ENCODE assay signal across 8 cellular contexts in genomic region chr7:2719007-2719406, GRCh38. TPM values are rescaled to one million over a fixed set of nuclear protein-coding genes. Genes with fewer than 3 reads are reported as not detected.
DNase-seq lines count a peak whose midpoint lies in the region; ATAC-seq and TF ChIP-seq lines count a peak whose summit lies in the region.

No MANE protein-coding gene starts in this region.

- H3K27ac ChIP-seq in heart left ventricle, result no peak overlapping the region
- H3K27ac ChIP-seq in SU-DHL-6 (ENCODE audit: low read depth, low read length), result no peak overlapping the region
- H3K27ac ChIP-seq in right lobe of liver, result no peak overlapping the region
- no peak overlapping the region for H3K27ac ChIP-seq in upper lobe of right lung

- ATAC-seq in heart left ventricle (no peak), right lobe of liver (peak; percentile 31 to 54 (median 48)), upper lobe of right lung (no peak)

- peaks cover 10% of the 10 kb centered on the region; the same call in 1 of the 2 replicates for H3F3A ChIP-seq in SU-DHL-6 (ENCODE audit: insufficient read depth)

- H3K36me3 ChIP-seq in heart left ventricle (peaks cover 0 to 45% (median 18%) of the 10 kb centered on the region in 9 donors), SU-DHL-6 (ENCODE audit: low read length) (no peaks in the 10 kb centered on the region), right lobe of liver (no peaks in the 10 kb centered on the region), upper lobe of right lung (peaks cover 8% of the 10 kb centered on the region)

- TF ChIP-seq CTCF in heart left ventricle (IDR thresholded peaks at IDR 0.05), result peak in 7 of 12 donors; percentile 13 to 48 (median 42)
- peak; percentile 81 for TF ChIP-seq CTCF in SU-DHL-6 (IDR thresholded peaks at IDR 0.05; ENCODE audit: insufficient read depth, low read length, poor library complexity, severe bottlenecking)
- TF ChIP-seq CTCF in right lobe of liver (IDR thresholded peaks at IDR 0.05), result peak in 3 of 4 donors; percentile 16 to 41 (median 25)
- peak; percentile 41 for TF ChIP-seq CTCF in upper lobe of right lung (IDR thresholded peaks at IDR 0.05)

- peaks cover 0 to 7% (median 0%) of the 10 kb centered on the region in 12 donors for H3K9me3 ChIP-seq in heart left ventricle
- no peaks in the 10 kb centered on the region for H3K9me3 ChIP-seq in SU-DHL-6 (ENCODE audit: insufficient read depth, low read length)
- no peaks in the 10 kb centered on the region for H3K9me3 ChIP-seq in right lobe of liver
- no peaks in the 10 kb centered on the region for H3K9me3 ChIP-seq in upper lobe of right lung

- WGBS in heart left ventricle, 4 donors, result 83 to 90% (median 88%) methylated on average over 16 of the region's 16 CpGs
- 61% methylated on average over 2 of the region's 16 CpGs for WGBS in right lobe of liver (ENCODE audit: insufficient coverage, low coverage, low lambda C conversion rate, missing lambda C conversion rate)

- H3K79me2 ChIP-seq in SU-DHL-6 (ENCODE audit: insufficient read depth, low read length), result no peaks in the 10 kb centered on the region

- H3K9me2 ChIP-seq in SU-DHL-6 (replicated peaks; ENCODE audit: insufficient read depth, low read length), result no peaks in the 10 kb centered on the region

- no peak overlapping the region for H3K4me2 ChIP-seq in SU-DHL-6 (ENCODE audit: low read depth, low read length, poor library complexity, severe bottlenecking)

- no peak overlapping the region for H3K4me3 ChIP-seq in heart left ventricle
- no peak overlapping the region for H3K4me3 ChIP-seq in SU-DHL-6 (ENCODE audit: insufficient read depth, low read length, poor library complexity, severe bottlenecking)
- H3K4me3 ChIP-seq in right lobe of liver, result no peak overlapping the region
- H3K4me3 ChIP-seq in upper lobe of right lung, result no peak overlapping the region

- DNase-seq in heart left ventricle (no peak), cardiac septum (ENCODE audit: low spot score) (no peak), right lobe of liver (no peak), upper lobe of right lung (no peak), NCI-H187 treated with DMSO at 0.1 percent for 48 hours (lab: John Stamatoyannopoulos, UW) (no peak), NCI-H2107 (lab: John Stamatoyannopoulos, UW) (no peak)
- DNase-seq in activated naive CD8-positive, alpha-beta T cell treated with anti-CD3 and anti-CD28 coated beads, Interleukin-2, amount 50 U/mL, for 16 hours (ENCODE audit: low read depth, low spot score), result peak; percentile 39

- no peaks in the 10 kb centered on the region for H4K20me1 ChIP-seq in SU-DHL-6 (ENCODE audit: low read depth, low read length)

- intact Hi-C loops in heart left ventricle (cut with DNase I) (no loop called here), cardiac septum (cut with DNase I) (no loop called here), right lobe of liver (cut with DNase I) (no loop called here), upper lobe of right lung (cut with DNase I) (no loop called here)

- H3K4me1 ChIP-seq in heart left ventricle (peaks cover 0 to 42% (median 26%) of the 10 kb centered on the region in 12 donors), right lobe of liver (no peaks in the 10 kb centered on the region), upper lobe of right lung (peaks cover 18% of the 10 kb centered on the region)

- TF ChIP-seq POLR2A in heart left ventricle (IDR thresholded peaks at IDR 0.05) (no peak), right lobe of liver (IDR thresholded peaks at IDR 0.05) (no peak)

- no peak overlapping the region for H2AFZ ChIP-seq in SU-DHL-6 (ENCODE audit: low read depth, low read length, severe bottlenecking)

- no peaks in the 10 kb centered on the region for H3K27me3 ChIP-seq in heart left ventricle
- no peaks in the 10 kb centered on the region for H3K27me3 ChIP-seq in SU-DHL-6 (ENCODE audit: low read length)
- H3K27me3 ChIP-seq in right lobe of liver, result no peaks in the 10 kb centered on the region
- H3K27me3 ChIP-seq in upper lobe of right lung, result no peaks in the 10 kb centered on the region

- no peak overlapping the region for H3K9ac ChIP-seq in SU-DHL-6 (ENCODE audit: low read length)

RNA-seq across cellular contexts. Expression of gene AMZ1, which starts 31.0 kb away (rescaled TPM):
- under 1 TPM in 3 of 9 donors, not detected in 6; 0.05 to 0.48 (median 0.10) TPM for total RNA-seq in heart left ventricle
- polyA plus RNA-seq in heart left ventricle, result under 1 TPM; 0.01 to 0.04 TPM
- 0.08 TPM for total RNA-seq in cardiac septum
- 1 to 10 TPM in 4 of 6 experiments, under 1 TPM in 1, not detected in 1; 0.42 to 5.8 (median 1.4) TPM for total RNA-seq in right lobe of liver
- total RNA-seq in upper lobe of right lung, result 0.29 TPM

Comparison
In these comparisons a context has a peak if more than half of its experiments do, and no peak if none do; other contexts are left out.
1. ATAC-seq: peak in right lobe of liver (4 of 4); none in heart left ventricle (0 of 4) and upper lobe of right lung (single experiment).
2. CTCF ChIP-seq: peak in every context shown above with its lines; median percentile 81 in SU-DHL-6; 42 in heart left ventricle; 41 in upper lobe of right lung; 25 in right lobe of liver.